ENCODE assay signal across 8 cellular contexts in genomic region chr5:151252762-151253603, GRCh38. TPM values are rescaled to one million over a fixed set of nuclear protein-coding genes. Genes with fewer than 3 reads are reported as not detected.
DNase-seq lines count a peak whose midpoint lies in the region; ATAC-seq, FAIRE-seq and TF ChIP-seq lines count a peak whose summit lies in the region.

TSS of gene GM2A (plus strand) at chr5:151253185. CDS start at chr5:151253217, 32 bp downstream.

- H3K79me2 ChIP-seq in parathyroid adenoma: peaks cover 27% of the 10 kb centered on the region

- DNase-seq in GM12891 (ENCODE audit: insufficient read length, low spot score): peak; percentile 73
- DNase-seq in NCI-H1436 treated with DMSO at 0.1 percent for 48 hours (lab: John Stamatoyannopoulos, UW): peak; percentile 97
- DNase-seq in T-cell: peak; percentile 94 to 98 (median 97)
- peak; percentile 100 for DNase-seq in cardiac muscle cell (ENCODE audit: low read depth in 1 of 2, low spot score in 1 of 2)
- peak; percentile 98 for DNase-seq in tibial nerve (ENCODE audit: low spot score in 2 of 2)

- CTCF ChIA-PET in T-cell (lab: Charles Lee): interaction anchor here (0.6 to 2.2 kb wide), 21 partner anchors 10 to 803 kb away, joined by 3 to 18 read pairs (median 4); partner anchors contain the start of genes ANXA6 (in 1 of the 2), CCDC69 (in 1 of the 2), IRGM (in 1 of the 2) and RBM22 (in 1 of the 2)

- POLR2A ChIA-PET in T-cell (lab: Charles Lee): interaction anchor here (0.6 to 1.3 kb wide), 12 partner anchors 21 to 1254 kb away, joined by 3 to 13 read pairs (median 4); partner anchors contain the start of gene CCDC69 (in 1 of the 2)

- H3K9me3 ChIP-seq in cardiac muscle cell (ENCODE audit: low read depth): no peaks in the 10 kb centered on the region
- H3K9me3 ChIP-seq in parathyroid adenoma (ENCODE audit: control insufficient read depth, low read length): no peaks in the 10 kb centered on the region
- H3K9me3 ChIP-seq in tibial nerve: no peaks in the 10 kb centered on the region

- H3K4me1 Mint-ChIP-seq in T-cell: peaks cover 32 to 67% (median 48%) of the 10 kb centered on the region in 3 donors

- H3K4me1 ChIP-seq in cardiac muscle cell (ENCODE audit: low read depth): peaks cover 10% of the 10 kb centered on the region
- H3K4me1 ChIP-seq in parathyroid adenoma: peaks cover 6% of the 10 kb centered on the region
- peaks cover 0 to 51% (median 13%) of the 10 kb centered on the region in 4 donors for H3K4me1 ChIP-seq in tibial nerve

- peak; percentile 99 for FAIRE-seq in GM12891 (lab: Jason Lieb, UNC)

- H3K9me3 Mint-ChIP-seq in T-cell: no peaks in the 10 kb centered on the region

- H3K9ac ChIP-seq in parathyroid adenoma: no peak within 1 kb of the TSS

- TF ChIP-seq POLR2A in GM12891 (IDR thresholded peaks at IDR 0.05; ENCODE audit: low read depth, low read length): peak; percentile 95
- peak; percentile 81 to 83 for TF ChIP-seq POLR2A in tibial nerve (IDR thresholded peaks at IDR 0.05)

- H2AFZ ChIP-seq in parathyroid adenoma: peak within 1 kb of the TSS; percentile 94

- 1% methylated on average over 48 to 52 of the region's 52 CpGs for WGBS in adipose tissue, 3 donors
- WGBS in tibial nerve, 2 donors: 0 to 1% methylated on average over 23 to 44 of the region's 52 CpGs

- peak; percentile 88 for ATAC-seq in HG02840 (IDR thresholded peaks at IDR 0.05; ENCODE audit: low FRiP score, unreplicated experiment)
- ATAC-seq in T-cell (replicated peaks in 1 of 4): peak; percentile 96 to 99 (median 97)

- H3K36me3 Mint-ChIP-seq in T-cell: peaks cover 4% of the 10 kb centered on the region

- H3K27me3 Mint-ChIP-seq in T-cell: no peaks in the 10 kb centered on the region

- TF ChIP-seq CTCF in cardiac muscle cell (IDR thresholded peaks at IDR 0.05; ENCODE audit: low read depth, low read length) (no peak), parathyroid adenoma (IDR thresholded peaks at IDR 0.05) (no peak), tibial nerve (IDR thresholded peaks at IDR 0.05) (no peak)

- H3K36me3 ChIP-seq in cardiac muscle cell (no peaks in the 10 kb centered on the region), parathyroid adenoma (ENCODE audit: control insufficient read depth, insufficient read depth, low read length) (no peaks in the 10 kb centered on the region), tibial nerve (no peaks in the 10 kb centered on the region)

- H3K4me3 ChIP-seq in cardiac muscle cell: peak within 1 kb of the TSS; percentile 50
- H3K4me3 ChIP-seq in parathyroid adenoma (ENCODE audit: low read depth, low read length): peak within 1 kb of the TSS; percentile 80
- H3K4me3 ChIP-seq in tibial nerve: peak within 1 kb of the TSS; percentile 49 to 89 (median 69)

- peak; percentile 43 to 89 for TF ChIP-seq EP300 in tibial nerve (IDR thresholded peaks at IDR 0.05)

- peak within 1 kb of the TSS; percentile 91 to 93 for H3K27ac Mint-ChIP-seq in T-cell

- no peaks in the 10 kb centered on the region for H3K27me3 ChIP-seq in cardiac muscle cell
- no peaks in the 10 kb centered on the region for H3K27me3 ChIP-seq in parathyroid adenoma (ENCODE audit: control insufficient read depth, insufficient read depth, low read length)
- no peaks in the 10 kb centered on the region for H3K27me3 ChIP-seq in tibial nerve

- peak within 1 kb of the TSS; percentile 74 to 95 (median 90) for H3K4me3 Mint-ChIP-seq in T-cell

- peak within 1 kb of the TSS; percentile 11 for H3K27ac ChIP-seq in adipose tissue (ENCODE audit: low read depth, low read length)
- peak within 1 kb of the TSS; percentile 82 for H3K27ac ChIP-seq in cardiac muscle cell
- H3K27ac ChIP-seq in parathyroid adenoma: peak within 1 kb of the TSS; percentile 60
- peak within 1 kb of the TSS; percentile 60 to 88 (median 79) for H3K27ac ChIP-seq in tibial nerve

- H3K4me2 ChIP-seq in parathyroid adenoma (ENCODE audit: low read length): peak within 1 kb of the TSS; percentile 87

TF ChIP-seq in GM12891, 5 proteins besides CTCF, POLR2A, EP300 and RAD21:
- TF ChIP-seq POU2F2 (IDR thresholded peaks at IDR 0.05; ENCODE audit: low read depth, low read length): no peak
- TF ChIP-seq TAF1 (IDR thresholded peaks at IDR 0.05; ENCODE audit: low read depth, low read length): peak; percentile 82
- TF ChIP-seq SPI1 (IDR thresholded peaks at IDR 0.05; ENCODE audit: low read depth, low read length): peak; percentile 71
- peak; percentile 94 for TF ChIP-seq POLR2AphosphoS5 (IDR thresholded peaks at IDR 0.05; ENCODE audit: low read depth, low read length)
- no peak for TF ChIP-seq PAX5 (IDR thresholded peaks at IDR 0.05; ENCODE audit: insufficient read depth, low read length, severe bottlenecking)

RNA-seq across cellular contexts. Expression of gene GM2A, which starts in this region (rescaled TPM):
- 67.3 TPM for polyA plus RNA-seq in GM12891 (2012; ENCODE audit: low read depth, missing spikeins)
- total RNA-seq in T-cell (10 to 100 TPM in 3 of 5 donors, 1 to 10 TPM in 2; 8.2 to 20.9 (median 11.5) TPM), cardiac muscle cell (53.7 and 56.3 TPM in 2 replicates), tibial nerve (10 to 100 TPM; 30.3 to 37.5 (median 33.7) TPM)
- polyA plus RNA-seq in adipose tissue (10 to 100 TPM in 2 of 3 donors, 1 to 10 TPM in 1; 7.8 to 14.1 (median 10.1) TPM), cardiac muscle cell (34.3 and 36.5 TPM in 2 replicates)

Comparison
In these comparisons a context has a peak if more than half of its experiments do, and no peak if none do; other contexts are left out.
1. Peak in every context shown above with its lines: DNase-seq, ATAC-seq, H3K4me3 ChIP-seq and H3K27ac ChIP-seq.
2. H3K27ac ChIP-seq: peak in every context shown above with its lines; median percentile 82 in cardiac muscle cell; 79 in tibial nerve; 60 in parathyroid adenoma; 11 in adipose tissue.